Comparison of ENCODE assay signal across 1 cellular context in genomic region chr19:35395762-35396199, GRCh38.
TF ChIP-seq lines count a peak whose summit lies in the region.

No MANE protein-coding gene starts in this region.

TF ChIP-seq in WTC11, 78 proteins besides CTCF, POLR2A, EP300 and RAD21:
- TF ChIP-seq, protein P1, sequence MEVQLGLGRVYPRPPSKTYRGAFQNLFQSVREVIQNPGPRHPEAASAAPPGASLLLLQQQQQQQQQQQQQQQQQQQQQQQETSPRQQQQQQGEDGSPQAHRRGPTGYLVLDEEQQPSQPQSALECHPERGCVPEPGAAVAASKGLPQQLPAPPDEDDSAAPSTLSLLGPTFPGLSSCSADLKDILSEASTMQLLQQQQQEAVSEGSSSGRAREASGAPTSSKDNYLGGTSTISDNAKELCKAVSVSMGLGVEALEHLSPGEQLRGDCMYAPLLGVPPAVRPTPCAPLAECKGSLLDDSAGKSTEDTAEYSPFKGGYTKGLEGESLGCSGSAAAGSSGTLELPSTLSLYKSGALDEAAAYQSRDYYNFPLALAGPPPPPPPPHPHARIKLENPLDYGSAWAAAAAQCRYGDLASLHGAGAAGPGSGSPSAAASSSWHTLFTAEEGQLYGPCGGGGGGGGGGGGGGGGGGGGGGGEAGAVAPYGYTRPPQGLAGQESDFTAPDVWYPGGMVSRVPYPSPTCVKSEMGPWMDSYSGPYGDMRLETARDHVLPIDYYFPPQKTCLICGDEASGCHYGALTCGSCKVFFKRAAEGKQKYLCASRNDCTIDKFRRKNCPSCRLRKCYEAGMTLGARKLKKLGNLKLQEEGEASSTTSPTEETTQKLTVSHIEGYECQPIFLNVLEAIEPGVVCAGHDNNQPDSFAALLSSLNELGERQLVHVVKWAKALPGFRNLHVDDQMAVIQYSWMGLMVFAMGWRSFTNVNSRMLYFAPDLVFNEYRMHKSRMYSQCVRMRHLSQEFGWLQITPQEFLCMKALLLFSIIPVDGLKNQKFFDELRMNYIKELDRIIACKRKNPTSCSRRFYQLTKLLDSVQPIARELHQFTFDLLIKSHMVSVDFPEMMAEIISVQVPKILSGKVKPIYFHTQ (CRISPR knock-in tag; IDR thresholded peaks at IDR 0.05), result no peak
- TF ChIP-seq, protein P2, sequence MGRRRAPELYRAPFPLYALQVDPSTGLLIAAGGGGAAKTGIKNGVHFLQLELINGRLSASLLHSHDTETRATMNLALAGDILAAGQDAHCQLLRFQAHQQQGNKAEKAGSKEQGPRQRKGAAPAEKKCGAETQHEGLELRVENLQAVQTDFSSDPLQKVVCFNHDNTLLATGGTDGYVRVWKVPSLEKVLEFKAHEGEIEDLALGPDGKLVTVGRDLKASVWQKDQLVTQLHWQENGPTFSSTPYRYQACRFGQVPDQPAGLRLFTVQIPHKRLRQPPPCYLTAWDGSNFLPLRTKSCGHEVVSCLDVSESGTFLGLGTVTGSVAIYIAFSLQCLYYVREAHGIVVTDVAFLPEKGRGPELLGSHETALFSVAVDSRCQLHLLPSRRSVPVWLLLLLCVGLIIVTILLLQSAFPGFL (CRISPR knock-in tag; IDR thresholded peaks at IDR 0.05; ENCODE audit: borderline replicate concordance), result no peak
- TF ChIP-seq CDX4 (CRISPR knock-in tag; IDR thresholded peaks at IDR 0.05; ENCODE audit: borderline replicate concordance), result no peak
- no peak for TF ChIP-seq HMGA2 (CRISPR knock-in tag; IDR thresholded peaks at IDR 0.05)
- TF ChIP-seq HMGXB4 (CRISPR knock-in tag; IDR thresholded peaks at IDR 0.05), result no peak
- TF ChIP-seq SMAD3 (CRISPR knock-in tag; IDR thresholded peaks at IDR 0.05; ENCODE audit: borderline replicate concordance), result no peak
- no peak for TF ChIP-seq FOXP4 (CRISPR knock-in tag; IDR thresholded peaks at IDR 0.05)
- TF ChIP-seq ESRRA (CRISPR knock-in tag; IDR thresholded peaks at IDR 0.05; ENCODE audit: borderline replicate concordance), result no peak
- no peak for TF ChIP-seq TCF7 (CRISPR knock-in tag; IDR thresholded peaks at IDR 0.05; ENCODE audit: low read depth)
- TF ChIP-seq ZNF416 (CRISPR knock-in tag; IDR thresholded peaks at IDR 0.05), result no peak
- TF ChIP-seq ZMAT4 (CRISPR knock-in tag; IDR thresholded peaks at IDR 0.05), result no peak
- TF ChIP-seq USF1 (CRISPR knock-in tag; IDR thresholded peaks at IDR 0.05), result no peak
- TF ChIP-seq RORB (CRISPR knock-in tag; IDR thresholded peaks at IDR 0.05), result no peak
- TF ChIP-seq, protein P3, sequence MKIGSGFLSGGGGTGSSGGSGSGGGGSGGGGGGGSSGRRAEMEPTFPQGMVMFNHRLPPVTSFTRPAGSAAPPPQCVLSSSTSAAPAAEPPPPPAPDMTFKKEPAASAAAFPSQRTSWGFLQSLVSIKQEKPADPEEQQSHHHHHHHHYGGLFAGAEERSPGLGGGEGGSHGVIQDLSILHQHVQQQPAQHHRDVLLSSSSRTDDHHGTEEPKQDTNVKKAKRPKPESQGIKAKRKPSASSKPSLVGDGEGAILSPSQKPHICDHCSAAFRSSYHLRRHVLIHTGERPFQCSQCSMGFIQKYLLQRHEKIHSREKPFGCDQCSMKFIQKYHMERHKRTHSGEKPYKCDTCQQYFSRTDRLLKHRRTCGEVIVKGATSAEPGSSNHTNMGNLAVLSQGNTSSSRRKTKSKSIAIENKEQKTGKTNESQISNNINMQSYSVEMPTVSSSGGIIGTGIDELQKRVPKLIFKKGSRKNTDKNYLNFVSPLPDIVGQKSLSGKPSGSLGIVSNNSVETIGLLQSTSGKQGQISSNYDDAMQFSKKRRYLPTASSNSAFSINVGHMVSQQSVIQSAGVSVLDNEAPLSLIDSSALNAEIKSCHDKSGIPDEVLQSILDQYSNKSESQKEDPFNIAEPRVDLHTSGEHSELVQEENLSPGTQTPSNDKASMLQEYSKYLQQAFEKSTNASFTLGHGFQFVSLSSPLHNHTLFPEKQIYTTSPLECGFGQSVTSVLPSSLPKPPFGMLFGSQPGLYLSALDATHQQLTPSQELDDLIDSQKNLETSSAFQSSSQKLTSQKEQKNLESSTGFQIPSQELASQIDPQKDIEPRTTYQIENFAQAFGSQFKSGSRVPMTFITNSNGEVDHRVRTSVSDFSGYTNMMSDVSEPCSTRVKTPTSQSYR (CRISPR knock-in tag; IDR thresholded peaks at IDR 0.05), result no peak
- no peak for TF ChIP-seq CREM (CRISPR knock-in tag; IDR thresholded peaks at IDR 0.05)
- TF ChIP-seq NR2C2 (CRISPR knock-in tag; IDR thresholded peaks at IDR 0.05), result no peak
- no peak for TF ChIP-seq ZNF317 (CRISPR knock-in tag; IDR thresholded peaks at IDR 0.05; ENCODE audit: borderline replicate concordance, low read depth)
- no peak for TF ChIP-seq OVOL2 (CRISPR knock-in tag; IDR thresholded peaks at IDR 0.05; ENCODE audit: borderline replicate concordance)
